Comparison of ENCODE assay signal across 32 cellular contexts in the genomic region with DNA sequence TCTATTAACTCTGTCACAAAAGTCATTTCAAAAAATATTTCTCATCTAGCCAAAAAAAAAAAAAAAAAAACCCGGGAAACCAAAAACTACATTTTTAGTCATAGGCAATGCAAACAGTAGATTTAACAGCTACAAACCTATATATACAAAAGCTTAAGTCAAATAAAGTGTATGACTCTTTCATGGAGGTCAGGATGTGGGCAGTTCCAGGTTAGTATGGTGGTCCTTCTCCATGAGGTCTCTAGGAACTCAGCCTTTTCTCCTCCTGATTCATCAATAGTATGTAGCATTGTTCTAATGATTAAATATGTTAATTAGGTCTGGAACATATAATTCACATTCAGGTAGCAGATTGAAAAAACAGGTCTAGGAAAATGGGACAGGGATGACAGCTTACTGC.
"Had no signal": no experiment of that assay in that cellular context is flagged by ENCODE, and none has a peak within 500 bp of the region (broad histone marks: within the 10 kb centered on the region; RNA-seq: fewer than 3 reads in every experiment).

No MANE protein-coding gene starts in this region.

- H3K4me1 ChIP-seq: adrenal gland, ascending aorta, body of pancreas, breast epithelium had no signal

- H3K27me3 ChIP-seq: adrenal gland, ascending aorta, body of pancreas, brain microvascular endothelial cell, breast epithelium, cardiac muscle cell had no signal

- ATAC-seq: activated naive CD4-positive, alpha-beta T cell treated with anti-CD3 and anti-CD28 coated beads, Interleukin-2, amount 50 U/mL, for 72 hours; activated naive CD8-positive, alpha-beta T cell treated with anti-CD3 and anti-CD28 coated beads, Interleukin-2, amount 50 U/mL, for 24 hours; activated T-cell treated with anti-CD3 and anti-CD28 coated beads, Interleukin-2, amount 50 U/mL, for 4 hours; activated T-cell treated with anti-CD3 and anti-CD28 coated beads, Interleukin-2, amount 50 U/mL, for 72 hours; activated T-helper 17 cell treated with anti-CD3 and anti-CD28 coated beads, Interleukin-2, amount 50 U/mL, for 72 hours; body of pancreas had no signal

- FAIRE-seq: bronchial epithelial cell had no signal

- H3K36me3 ChIP-seq: adrenal gland, ascending aorta, brain microvascular endothelial cell, breast epithelium, cardiac muscle cell had no signal

- DNase-seq: activated effector memory CD4-positive, alpha-beta T cell treated with anti-CD3 and anti-CD28 coated beads, Interleukin-2, amount 50 U/mL, for 16 hours; activated effector memory CD4-positive, alpha-beta T cell treated with Interleukin-2 at 50 U/mL for 16 hours; activated gamma-delta T cell; activated gamma-delta T cell treated with Interleukin-2 at 50 U/mL for 16 hours; activated naive CD4-positive, alpha-beta T cell; activated naive CD4-positive, alpha-beta T cell treated with anti-CD3 and anti-CD28 coated beads for 36 hours; activated naive CD4-positive, alpha-beta T cell treated with anti-CD3 and anti-CD28 coated beads, Interleukin-2, amount 10 ng/mL, durations not matched to agents 7 days and 5 days; activated naive CD4-positive, alpha-beta T cell treated with anti-CD3 and anti-CD28 coated beads, Interleukin-2, amount 50 U/mL, for 16 hours; activated naive CD4-positive, alpha-beta T cell treated with Interleukin-2 at 50 U/mL for 16 hours; activated naive CD8-positive, alpha-beta T cell treated with anti-CD3 and anti-CD28 coated beads for 36 hours; activated naive CD8-positive, alpha-beta T cell treated with anti-CD3 and anti-CD28 coated beads, Interleukin-2, amount 10 ng/mL, durations not matched to agents 7 days and 5 days; activated naive CD8-positive, alpha-beta T cell treated with anti-CD3 and anti-CD28 coated beads, Interleukin-2, amount 50 U/mL, for 24 hours; activated T-cell treated with anti-CD3 and anti-CD28 coated beads, Interleukin-2, amount 50 U/mL, for 24 hours; activated T-cell treated with anti-CD3 and anti-CD28 coated beads, Interleukin-2, amount 50 U/mL, for 4 hours; activated T-cell treated with anti-CD3 and anti-CD28 coated beads, Interleukin-2, amount 50 U/mL, for 48 hours; activated T-cell treated with anti-CD3 and anti-CD28 coated beads, Interleukin-2, amount 50 U/mL, for 72 hours; adrenal gland; amniotic stem cell; amygdala; anterior cingulate cortex; aorta; body of pancreas; brain microvascular endothelial cell; caudate nucleus; central memory CD4-positive, alpha-beta T cell; cerebellar nuclear complex had no signal

- H3K27ac ChIP-seq: adrenal gland, ascending aorta, body of pancreas, brain microvascular endothelial cell, breast epithelium, cardiac muscle cell had no signal

- H3K4me3 ChIP-seq: adrenal gland, ascending aorta, body of pancreas, breast epithelium, cardiac muscle cell had no signal

- H3K9me3 ChIP-seq: adrenal gland, ascending aorta, body of pancreas, breast epithelium had no signal
